Comparison of ENCODE assay signal across 8 cellular contexts in genomic region chr22:31399211-31400022, GRCh38. TPM values are rescaled to one million over a fixed set of nuclear protein-coding genes. Genes with fewer than 3 reads are reported as not detected.
DNase-seq lines count a peak whose midpoint lies in the region; ATAC-seq and TF ChIP-seq lines count a peak whose summit lies in the region.

A gene with protein sequence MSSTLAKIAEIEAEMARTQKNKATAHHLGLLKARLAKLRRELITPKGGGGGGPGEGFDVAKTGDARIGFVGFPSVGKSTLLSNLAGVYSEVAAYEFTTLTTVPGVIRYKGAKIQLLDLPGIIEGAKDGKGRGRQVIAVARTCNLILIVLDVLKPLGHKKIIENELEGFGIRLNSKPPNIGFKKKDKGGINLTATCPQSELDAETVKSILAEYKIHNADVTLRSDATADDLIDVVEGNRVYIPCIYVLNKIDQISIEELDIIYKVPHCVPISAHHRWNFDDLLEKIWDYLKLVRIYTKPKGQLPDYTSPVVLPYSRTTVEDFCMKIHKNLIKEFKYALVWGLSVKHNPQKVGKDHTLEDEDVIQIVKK (plus strand): TSS chr22:31399604. CDS start chr22:31399684, 80 bp downstream.

- H3K9me3 Mint-ChIP-seq in activated naive CD4-positive, alpha-beta T cell treated with anti-CD3 and anti-CD28 coated beads for 36 hours, result no peaks in the 10 kb centered on the region

- H3K36me3 ChIP-seq in gastroesophageal sphincter, result peaks cover 0 to 29% of the 10 kb centered on the region in 2 donors

- intact Hi-C loops in activated naive CD4-positive, alpha-beta T cell treated with anti-CD3 and anti-CD28 coated beads for 36 hours (cut with micrococcal nuclease), result loop anchor here (1.0 to 5.0 kb wide), 4 partner anchors 53 to 353 kb away; partner anchors contain the start of genes DEPDC5, PATZ1, PRR14L and SFI1

- POLR2A ChIA-PET in HEK293T (lab: Yijun Ruan, JAX), result interaction anchor here (0.6 to 4.3 kb wide), 26 partner anchors 8 to 109 kb away, joined by 3 to 76 read pairs (median 3); partner anchors contain the start of genes PATZ1 and PIK3IP1

- H3K27ac Mint-ChIP-seq in activated naive CD4-positive, alpha-beta T cell treated with anti-CD3 and anti-CD28 coated beads for 36 hours, result peak within 1 kb of the TSS; percentile 82

- ATAC-seq in gastroesophageal sphincter, result peak; percentile 100

- H3K4me1 Mint-ChIP-seq in activated naive CD4-positive, alpha-beta T cell treated with anti-CD3 and anti-CD28 coated beads for 36 hours (ENCODE audit: low read depth), result peaks cover 21% of the 10 kb centered on the region

- no peak for TF ChIP-seq EP300 in gastroesophageal sphincter (IDR thresholded peaks at IDR 0.05)

- peak within 1 kb of the TSS; percentile 92 for H3K4me3 Mint-ChIP-seq in activated naive CD4-positive, alpha-beta T cell treated with anti-CD3 and anti-CD28 coated beads for 36 hours

- in situ Hi-C loops in SK-MEL-5 (cut with HindIII; ENCODE audit: low pct_unique_long_range_greater_than_20kb, low sequenced_read_pairs), result no loop called here

- no peaks in the 10 kb centered on the region for H3K27me3 Mint-ChIP-seq in activated naive CD4-positive, alpha-beta T cell treated with anti-CD3 and anti-CD28 coated beads for 36 hours (ENCODE audit: low read depth)

- H3K27ac ChIP-seq in gastroesophageal sphincter, result peak within 1 kb of the TSS; percentile 57 to 87 (median 86)

- H3K4me1 ChIP-seq in gastroesophageal sphincter, result peaks cover 3 to 36% (median 5%) of the 10 kb centered on the region in 3 donors

- H3K9me3 ChIP-seq in gastroesophageal sphincter, result no peaks in the 10 kb centered on the region

- peak within 1 kb of the TSS; percentile 47 to 62 for H3K4me3 ChIP-seq in gastroesophageal sphincter

- DNase-seq in GM03348 (ENCODE audit: low spot score), result peak; percentile 99
- DNase-seq in HEK293T (ENCODE audit: extremely low spot score), result peak; percentile 100
- peak; percentile 94 for DNase-seq in MV-4-11 (lab: John Stamatoyannopoulos, UW)
- peak; percentile 97 for DNase-seq in SK-MEL-5 (ENCODE audit: low read depth, low spot score)
- peak; percentile 98 for DNase-seq in activated naive CD4-positive, alpha-beta T cell treated with anti-CD3 and anti-CD28 coated beads for 36 hours
- DNase-seq in non-pigmented ciliary epithelial cell (ENCODE audit: low read depth), result peak; percentile 61
- peak; percentile 98 for DNase-seq in superior temporal gyrus (ENCODE audit: extremely low spot score)

- H3K36me3 Mint-ChIP-seq in activated naive CD4-positive, alpha-beta T cell treated with anti-CD3 and anti-CD28 coated beads for 36 hours (ENCODE audit: low read depth), result peaks cover 24% of the 10 kb centered on the region

- peak; percentile 95 to 98 for TF ChIP-seq POLR2A in gastroesophageal sphincter (IDR thresholded peaks at IDR 0.05)

- peak in 2 of 4 experiments; percentile 35 to 44 for TF ChIP-seq CTCF in gastroesophageal sphincter (IDR thresholded peaks at IDR 0.05)

- H3K27me3 ChIP-seq in gastroesophageal sphincter, result no peaks in the 10 kb centered on the region

- CTCF ChIA-PET in HEK293T (lab: Yijun Ruan, JAX), result no interaction called here
- CTCF ChIA-PET in activated naive CD4-positive, alpha-beta T cell treated with anti-CD3 and anti-CD28 coated beads for 36 hours (lab: Charles Lee), result interaction anchor here (0.6 to 0.8 kb wide), 2 partner anchors 55 to 76 kb away, joined by 3 read pairs; no protein-coding TSS in a partner anchor

- 0% methylated on average over 22 to 26 of the region's 72 CpGs for WGBS in gastroesophageal sphincter (ENCODE audit: low coverage in 1 of 2), 2 donors

TF ChIP-seq in HEK293T, 16 proteins besides CTCF, POLR2A, EP300 and RAD21:
- TF ChIP-seq, protein P1, sequence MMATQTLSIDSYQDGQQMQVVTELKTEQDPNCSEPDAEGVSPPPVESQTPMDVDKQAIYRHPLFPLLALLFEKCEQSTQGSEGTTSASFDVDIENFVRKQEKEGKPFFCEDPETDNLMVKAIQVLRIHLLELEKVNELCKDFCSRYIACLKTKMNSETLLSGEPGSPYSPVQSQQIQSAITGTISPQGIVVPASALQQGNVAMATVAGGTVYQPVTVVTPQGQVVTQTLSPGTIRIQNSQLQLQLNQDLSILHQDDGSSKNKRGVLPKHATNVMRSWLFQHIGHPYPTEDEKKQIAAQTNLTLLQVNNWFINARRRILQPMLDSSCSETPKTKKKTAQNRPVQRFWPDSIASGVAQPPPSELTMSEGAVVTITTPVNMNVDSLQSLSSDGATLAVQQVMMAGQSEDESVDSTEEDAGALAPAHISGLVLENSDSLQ (IDR thresholded peaks at IDR 0.05), result 0 out of 2 replicates have a peak, but pooled peaks have one; percentile 20
- TF ChIP-seq FOXM1 (IDR thresholded peaks at IDR 0.05; ENCODE audit: borderline replicate concordance) (no peak), ELF4 (IDR thresholded peaks at IDR 0.05) (peak; percentile 65), HDGF (IDR thresholded peaks at IDR 0.05; ENCODE audit: borderline replicate concordance) (peak; percentile 99), L3MBTL2 (conservative IDR thresholded peaks at IDR 0.05) (peak; percentile 48)

RNA-seq across cellular contexts. Expression of the gene that starts here (rescaled TPM):
- total RNA-seq in SK-MEL-5 (2014; rRNA removed; shearing (Covaris generic)), result 93.5 and 98.0 TPM in 2 replicates
- polyA plus RNA-seq in SK-MEL-5 (2015; cell fraction: cytosol; rRNA removed), result 80.2 and 87.5 TPM in 2 replicates
- 48.4 and 61.7 TPM in 2 replicates for polyA plus RNA-seq in SK-MEL-5 (2015; cell fraction: nucleus; rRNA removed)
- 10 to 100 TPM; 77.1 to 78.7 TPM for total RNA-seq in activated naive CD4-positive, alpha-beta T cell treated with anti-CD3 and anti-CD28 coated beads for 36 hours
- 10 to 100 TPM; 51.8 to 70.0 (median 57.9) TPM for total RNA-seq in gastroesophageal sphincter

Comparison
In these comparisons a context has a peak if more than half of its experiments do, and no peak if none do; other contexts are left out.
1. Peak in every context shown above with its lines: DNase-seq, ATAC-seq, H3K4me3 ChIP-seq and H3K27ac ChIP-seq.